Comparison of ENCODE assay signal across 8 cellular contexts in the genomic region with DNA sequence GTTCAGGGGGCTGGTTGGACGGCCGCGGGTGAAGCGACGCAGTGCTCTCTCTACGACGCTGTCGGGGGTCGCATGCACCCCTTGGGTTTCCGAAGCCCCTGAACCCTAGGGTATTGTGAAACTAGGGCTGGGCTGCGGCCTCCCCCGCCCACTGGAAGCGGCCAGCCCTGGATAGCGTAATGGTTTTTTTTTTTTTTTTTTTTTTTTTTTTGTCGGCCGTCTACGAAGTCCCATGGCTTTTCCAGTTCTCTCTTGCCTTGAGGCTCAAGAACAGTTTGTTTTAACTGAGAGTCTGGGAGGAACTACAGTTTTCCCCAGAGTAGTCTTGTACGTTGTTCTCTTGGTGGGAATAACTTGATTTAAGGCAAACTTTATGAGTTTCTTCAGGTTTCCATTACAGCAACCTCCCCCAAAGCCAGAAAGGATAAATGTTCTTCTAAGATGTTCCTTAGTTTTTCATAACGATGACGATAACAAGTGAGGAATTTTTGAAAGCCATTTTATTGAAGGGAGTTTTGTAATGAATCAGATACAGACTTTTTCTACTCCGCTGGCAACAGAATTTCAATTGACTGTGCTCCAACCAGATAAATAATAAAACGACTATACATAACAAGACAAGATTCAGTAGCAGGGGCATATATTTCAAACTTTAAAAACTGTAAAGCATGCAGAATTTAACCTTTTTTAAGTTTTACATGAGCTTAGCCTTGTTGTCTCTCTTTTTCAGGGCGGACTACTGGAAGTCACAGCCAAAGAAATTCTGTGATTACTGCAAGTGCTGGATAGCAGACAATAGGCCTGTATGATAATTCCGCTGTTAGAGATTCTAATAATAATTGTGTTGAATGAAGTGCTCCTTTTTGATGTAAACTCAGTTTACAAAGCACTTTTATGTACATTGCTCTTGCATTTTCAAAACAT. TPM values are rescaled to one million over a fixed set of nuclear protein-coding genes. Genes with fewer than 3 reads are reported as not detected.
A peak's percentile ranks its signal among the peaks of the same experiment; 100 is the strongest.
DNase-seq lines count a peak whose midpoint lies in the region; ATAC-seq and TF ChIP-seq lines count a peak whose summit lies in the region.

No MANE protein-coding gene starts in this region.

- no peaks in the 10 kb centered on the region for H3K27me3 ChIP-seq in WERI-Rb-1 (ENCODE audit: insufficient read depth, low read depth, severe bottlenecking)
- H3K27me3 ChIP-seq in neural progenitor cell: no peaks in the 10 kb centered on the region

- no peaks in the 10 kb centered on the region for H4K20me1 ChIP-seq in neural progenitor cell (ENCODE audit: low read depth)

- H3K27ac ChIP-seq in WERI-Rb-1 (peak overlapping the region; percentile 93), neural progenitor cell (peak overlapping the region; percentile 87)

- no peak for TF ChIP-seq CTCF in WERI-Rb-1 (IDR thresholded peaks at IDR 0.05; ENCODE audit: low read depth, low read length)
- TF ChIP-seq CTCF in neural progenitor cell (IDR thresholded peaks at IDR 0.05): no peak

- peaks cover 51% of the 10 kb centered on the region for H3K79me2 ChIP-seq in neural progenitor cell (ENCODE audit: low read depth)

- H3K4me3 ChIP-seq in WERI-Rb-1 (ENCODE audit: low read depth, low read length): peak overlapping the region; percentile 81
- peak overlapping the region; percentile 70 for H3K4me3 ChIP-seq in neural progenitor cell

- H3K36me3 ChIP-seq in WERI-Rb-1: peaks cover 6% of the 10 kb centered on the region
- peaks cover 11% of the 10 kb centered on the region for H3K36me3 ChIP-seq in neural progenitor cell

- peaks cover 10% of the 10 kb centered on the region for H3K36me3 Mint-ChIP-seq in neural progenitor cell

- peak overlapping the region; percentile 99 for H3K4me3 Mint-ChIP-seq in neural progenitor cell

- H3K4me1 ChIP-seq in neural progenitor cell: peaks cover 14% of the 10 kb centered on the region

- H3K9ac ChIP-seq in neural progenitor cell: peak overlapping the region; percentile 61

- peaks cover 39% of the 10 kb centered on the region for H3K4me1 Mint-ChIP-seq in neural progenitor cell

- peak; percentile 69 for DNase-seq in GF-D8 (lab: John Stamatoyannopoulos, UW)
- DNase-seq in HS-27A (ENCODE audit: low read depth): peak; percentile 33
- no peak for DNase-seq in WERI-Rb-1
- DNase-seq in fibroblast of peridontal ligament (ENCODE audit: extremely low read depth): peak; percentile 71
- no peak for DNase-seq in neural progenitor cell (ENCODE audit: low spot score)
- no peak for DNase-seq in stimulated activated CD4-positive, alpha-beta T cell treated with anti-CD3 and anti-CD28 coated beads, Interleukin-2, amount 100 ng/mL, for 24 hours
- DNase-seq in putamen (ENCODE audit: low spot score): no peak

- peaks cover 11% of the 10 kb centered on the region for H3K9me3 Mint-ChIP-seq in neural progenitor cell

- peaks cover 30% of the 10 kb centered on the region for H3F3A ChIP-seq in neural progenitor cell (ENCODE audit: low read depth)

- peak overlapping the region; percentile 97 for H3K27ac Mint-ChIP-seq in neural progenitor cell

- peak; percentile 26 for ATAC-seq in GM21447 (IDR thresholded peaks at IDR 0.05; ENCODE audit: unreplicated experiment)

- H3K9me3 ChIP-seq in WERI-Rb-1 (ENCODE audit: severe bottlenecking) (no peaks in the 10 kb centered on the region), neural progenitor cell (ENCODE audit: low read depth) (no peaks in the 10 kb centered on the region)

- peak overlapping the region; percentile 89 for H3K4me2 ChIP-seq in neural progenitor cell

- H3K27me3 Mint-ChIP-seq in neural progenitor cell (ENCODE audit: insufficient read depth, low read depth): peaks cover 18% of the 10 kb centered on the region

- peak overlapping the region; percentile 90 for H2AFZ ChIP-seq in neural progenitor cell (replicated peaks)

RNA-seq across cellular contexts. Expression of a gene that starts 0.9 kb away (rescaled TPM):
- total RNA-seq in neural progenitor cell (ENCODE audit: low replicate concordance): 9.0 and 12.9 TPM in 2 replicates

RNA-seq across cellular contexts. Expression of a gene that starts 43.1 kb away (rescaled TPM):
- 9.3 and 17.2 TPM in 2 replicates for total RNA-seq in neural progenitor cell (ENCODE audit: low replicate concordance)

Comparison
In these comparisons a context has a peak if more than half of its experiments do, and no peak if none do; other contexts are left out.
1. DNase-seq: peak in GF-D8 (single experiment), HS-27A (single experiment) and fibroblast of peridontal ligament (single experiment); none in WERI-Rb-1 (single experiment), neural progenitor cell (single experiment), stimulated activated CD4-positive, alpha-beta T cell treated with anti-CD3 and anti-CD28 coated beads, Interleukin-2, amount 100 ng/mL, for 24 hours (0 of 2) and putamen (single experiment).